Comparison of ENCODE assay signal across 3 cellular contexts in the genomic region with DNA sequence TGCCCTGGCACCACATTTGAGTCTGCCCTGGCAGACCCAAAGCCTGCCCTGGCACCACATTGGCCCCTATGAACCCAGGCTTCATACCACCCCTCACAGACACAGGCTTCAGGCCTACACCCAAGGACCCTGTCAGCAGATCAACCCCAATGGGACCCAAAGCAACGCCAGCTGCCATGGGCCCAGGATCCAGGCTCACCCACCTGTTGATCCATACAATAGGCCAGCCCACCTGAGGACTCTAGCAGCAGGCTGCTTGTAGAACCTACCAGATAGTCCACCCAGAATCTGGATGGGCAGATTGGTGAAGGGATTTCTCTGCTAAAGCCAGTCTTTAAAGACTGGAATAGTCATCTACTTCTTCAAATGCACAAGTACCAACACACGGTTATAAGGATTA.
"Had no signal": no experiment of that assay in that cellular context is flagged by ENCODE, and none has a peak within 500 bp of the region (broad histone marks: within the 10 kb centered on the region; RNA-seq: fewer than 3 reads in every experiment).

No MANE protein-coding gene starts in this region.

- DNase-seq: GDM1, GF-D8 had no signal

- H3K4me3 ChIP-seq: GM12878 had no signal
